Comparison of ENCODE assay signal across 24 cellular contexts in the genomic region with DNA sequence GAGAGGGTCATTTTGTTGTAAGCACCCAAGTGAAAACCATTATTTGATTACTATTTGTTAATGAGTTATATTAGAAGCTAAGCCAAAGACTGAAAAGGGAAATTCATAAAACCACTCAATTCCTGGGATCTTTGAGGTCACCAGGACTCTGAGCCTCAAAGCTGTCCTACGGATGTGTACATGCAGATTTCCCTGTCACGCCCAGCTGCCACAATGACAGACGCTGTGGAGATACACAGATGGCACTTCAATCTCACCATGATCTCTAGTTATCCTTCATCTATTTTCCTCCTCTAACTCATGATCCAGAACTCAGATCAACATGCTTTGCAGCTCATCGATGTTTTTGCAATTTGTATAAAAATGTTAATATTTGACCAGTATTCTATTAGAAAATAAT.
"Had no signal": no experiment of that assay in that cellular context is flagged by ENCODE, and none has a peak within 500 bp of the region (broad histone marks: within the 10 kb centered on the region; RNA-seq: fewer than 3 reads in every experiment).

No MANE protein-coding gene starts in this region.

- DNase-seq: activated CD4-positive, alpha-beta memory T cell treated with anti-CD3 and anti-CD28 coated beads, Interleukin-2, amount 10 ng/mL, durations not matched to agents 7 days and 5 days; activated CD4-positive, alpha-beta T cell treated with anti-CD3 and anti-CD28 coated beads, Interleukin-2, amount 10 ng/mL, durations not matched to agents 24 days and 14 days; activated effector memory CD4-positive, alpha-beta T cell treated with Interleukin-2 at 50 U/mL for 16 hours; activated naive CD4-positive, alpha-beta T cell treated with anti-CD3 and anti-CD28 coated beads, Interleukin-2, amount 10 ng/mL, durations not matched to agents 7 days and 5 days; activated T-cell treated with anti-CD3 and anti-CD28 coated beads, Interleukin-2, amount 50 U/mL, for 72 hours; body of pancreas; cortex of kidney; endodermal cell; heart right ventricle; islet precursor cell; left cardiac atrium; midbrain; natural killer cell; pancreas; psoas muscle; right cardiac atrium; stimulated activated CD4-positive, alpha-beta T cell treated with anti-CD3 and anti-CD28 coated beads, Interleukin-12 subunit alpha, Interleukin-12 subunit beta, amount 100 ng/mL, for 4 hours; stimulated activated CD4-positive, alpha-beta T cell treated with anti-CD3 and anti-CD28 coated beads, Interleukin-4, amount 100 ng/mL, for 4 hours; stimulated activated naive CD8-positive, alpha-beta T cell treated with anti-CD3 and anti-CD28 coated beads, Interleukin-15, Interleukin-2, amounts not matched to agents 100 U/mL and 50 U/mL, for 24 hours; thyroid gland; upper lobe of right lung had no signal

- H3K36me3 ChIP-seq: cardiac muscle cell, heart right ventricle, pancreas, thyroid gland, upper lobe of right lung had no signal

- H3K27ac ChIP-seq: body of pancreas, cardiac muscle cell, epithelial cell of prostate, heart right ventricle, pancreas, psoas muscle, thyroid gland, upper lobe of right lung had no signal

- H3K9me3 ChIP-seq: body of pancreas, pancreas, psoas muscle, thyroid gland, upper lobe of right lung had no signal

- H3K4me3 ChIP-seq: body of pancreas, cardiac muscle cell, heart right ventricle, pancreas, psoas muscle, thyroid gland, upper lobe of right lung had no signal

- H3K4me1 ChIP-seq: body of pancreas, heart right ventricle, pancreas, psoas muscle, thyroid gland, upper lobe of right lung had no signal

- H3K27me3 ChIP-seq: body of pancreas, cardiac muscle cell, heart right ventricle, pancreas, thyroid gland, upper lobe of right lung had no signal

- ATAC-seq: activated CD4-positive, CD25-positive, alpha-beta regulatory T cell treated with anti-CD3 and anti-CD28 coated beads, Interleukin-2, amount 50 U/mL, for 24 hours; activated T-cell treated with anti-CD3 and anti-CD28 coated beads, Interleukin-2, amount 50 U/mL, for 72 hours; body of pancreas; heart right ventricle; left cardiac atrium; natural killer cell; pancreas; psoas muscle; right cardiac atrium; stimulated activated naive CD8-positive, alpha-beta T cell treated with anti-CD3 and anti-CD28 coated beads, Interleukin-15, Interleukin-2, amounts not matched to agents 100 U/mL and 50 U/mL, for 24 hours; upper lobe of right lung had no signal
